25 cellular contexts compared by ENCODE assay signal in genomic region chr6:114064862-114065261, GRCh38.
DNase-seq lines count a peak whose midpoint lies in the region; ATAC-seq and TF ChIP-seq lines count a peak whose summit lies in the region.
"Had no signal": no experiment of that assay in that cellular context is flagged by ENCODE, and none has a peak within 500 bp of the region (broad histone marks: within the 10 kb centered on the region; RNA-seq: fewer than 3 reads in every experiment).

No MANE protein-coding gene starts in this region.

- H3K27me3 Mint-ChIP-seq in WTC11 (ENCODE audit: low read depth) = no peaks in the 10 kb centered on the region
- H3K27me3 Mint-ChIP-seq: dendritic cell treated with granulocyte-macrophage colony-stimulating factor and Interleukin-4, amounts not matched to agents 40 ng/mL and 50 ng/mL, for 4 days had no signal

- no peaks in the 10 kb centered on the region for H3K9me2 ChIP-seq in MM.1S (replicated peaks; ENCODE audit: insufficient read depth, low read length)

- H3K4me2 ChIP-seq in MM.1S (ENCODE audit: low read depth, low read length) = no peak overlapping the region
- H3K4me2 ChIP-seq: smooth muscle cell had no signal

- H3K4me1 Mint-ChIP-seq in WTC11 = peaks cover 11% of the 10 kb centered on the region
- H3K4me1 Mint-ChIP-seq: activated CD4-positive, alpha-beta T cell treated with anti-CD3 and anti-CD28 coated beads for 36 hours; natural killer cell had no signal

- CTCF ChIA-PET in WTC11 (lab: Charles Lee) = interaction anchor here (0.9 kb wide), 1 partner anchor 44 kb away, joined by 3 read pairs; no protein-coding TSS in a partner anchor

- DNase-seq in MM.1S (no peak), WTC11 (ENCODE audit: low spot score) (no peak), NCI-H187 treated with DMSO at 0.1 percent for 48 hours (lab: John Stamatoyannopoulos, UW) (no peak), caudate nucleus (lab: John Stamatoyannopoulos, UW) (no peak), substantia nigra (lab: John Stamatoyannopoulos, UW) (no peak), RKO (ENCODE audit: low spot score) (no peak)
- DNase-seq: ACHN; activated CD4-positive, alpha-beta T cell treated with anti-CD3 and anti-CD28 coated beads for 36 hours; activated naive CD4-positive, alpha-beta T cell treated with Interleukin-2 at 50 U/mL for 16 hours; activated T-cell treated with anti-CD3 and anti-CD28 coated beads, Interleukin-2, amount 50 U/mL, for 24 hours; DMS53; GF-D8; GOT3; islet precursor cell; midbrain; natural killer cell; NCI-H2081 treated with DMSO at 0.1 percent for 48 hours; NCI-H446 treated with DMSO at 0.1 percent for 48 hours; retina; SJCRH30; stimulated activated CD4-positive, alpha-beta T cell treated with anti-CD3 and anti-CD28 coated beads, Interleukin-2, amount 100 ng/mL, for 24 hours had no signal

- H3K27me3 ChIP-seq in MM.1S (replicated peaks; ENCODE audit: insufficient read depth, low read length) = no peaks in the 10 kb centered on the region
- H3K27me3 ChIP-seq: SJCRH30 had no signal

- TF ChIP-seq CTCF in MM.1S (IDR thresholded peaks at IDR 0.05; ENCODE audit: low read length) (no peak), WTC11 (IDR thresholded peaks at IDR 0.05) (no peak)

- ATAC-seq in GM18519 (IDR thresholded peaks at IDR 0.05; ENCODE audit: low FRiP score, unreplicated experiment) (peak; percentile 35), HG02623 (IDR thresholded peaks at IDR 0.05; ENCODE audit: unreplicated experiment) (peak; percentile 55), WTC11 (peak; percentile 30)
- ATAC-seq: activated CD4-positive, alpha-beta T cell treated with anti-CD3 and anti-CD28 coated beads for 36 hours; natural killer cell had no signal

- 0 out of 2 replicates have a peak, but pooled peaks cover 13% of the 10 kb centered on the region for H3K4me1 ChIP-seq in MM.1S (ENCODE audit: low read length)
- H3K4me1 ChIP-seq: SJCRH30 had no signal

- no peak overlapping the region for H3K4me3 Mint-ChIP-seq in WTC11
- H3K4me3 Mint-ChIP-seq: activated CD4-positive, alpha-beta T cell treated with anti-CD3 and anti-CD28 coated beads for 36 hours; activated T-cell treated with anti-CD3 and anti-CD28 coated beads, Interleukin-2, amount 50 U/mL, for 24 hours; dendritic cell treated with granulocyte-macrophage colony-stimulating factor and Interleukin-4, amounts not matched to agents 40 ng/mL and 50 ng/mL, for 4 days; natural killer cell had no signal

- H3K9me3 ChIP-seq in MM.1S (replicated peaks; ENCODE audit: insufficient read depth, low read length) = no peaks in the 10 kb centered on the region
- H3K9me3 ChIP-seq: SJCRH30 had no signal

- H3K27ac ChIP-seq in MM.1S (ENCODE audit: low read length) (peak overlapping the region; percentile 0; the same call in 1 of the 2 replicates), caudate nucleus (ENCODE audit: low read depth, low read length) (no peak overlapping the region), substantia nigra (ENCODE audit: low read depth, low read length, poor library complexity, severe bottlenecking) (no peak overlapping the region)
- H3K27ac ChIP-seq: SJCRH30 had no signal

- no peaks in the 10 kb centered on the region for H3K36me3 Mint-ChIP-seq in WTC11
- H3K36me3 Mint-ChIP-seq: natural killer cell had no signal

- H4K20me1 ChIP-seq in MM.1S (ENCODE audit: insufficient read depth, low read length) = no peaks in the 10 kb centered on the region

- POLR2A ChIA-PET in WTC11 (lab: Charles Lee) = no interaction called here

- H3F3A ChIP-seq in MM.1S (ENCODE audit: insufficient read depth, low read length) = no peaks in the 10 kb centered on the region

- H3K9ac ChIP-seq in MM.1S (ENCODE audit: low read length) = no peak overlapping the region

- H3K36me3 ChIP-seq in MM.1S (replicated peaks; ENCODE audit: insufficient read depth, low read length) = no peaks in the 10 kb centered on the region
- H3K36me3 ChIP-seq: SJCRH30 had no signal

- H3K4me3 ChIP-seq in MM.1S (ENCODE audit: low read length) = no peak overlapping the region
- H3K4me3 ChIP-seq: SJCRH30, smooth muscle cell had no signal

- no peak overlapping the region for H3K27ac Mint-ChIP-seq in WTC11
- H3K27ac Mint-ChIP-seq: activated CD4-positive, alpha-beta T cell treated with anti-CD3 and anti-CD28 coated beads for 36 hours; activated T-cell treated with anti-CD3 and anti-CD28 coated beads, Interleukin-2, amount 50 U/mL, for 24 hours; dendritic cell treated with granulocyte-macrophage colony-stimulating factor and Interleukin-4, amounts not matched to agents 40 ng/mL and 50 ng/mL, for 4 days; natural killer cell had no signal

- no peaks in the 10 kb centered on the region for H3K9me3 Mint-ChIP-seq in WTC11
- H3K9me3 Mint-ChIP-seq: activated T-cell treated with anti-CD3 and anti-CD28 coated beads, Interleukin-2, amount 50 U/mL, for 24 hours; dendritic cell treated with granulocyte-macrophage colony-stimulating factor and Interleukin-4, amounts not matched to agents 40 ng/mL and 50 ng/mL, for 4 days had no signal

- no peak overlapping the region for H2AFZ ChIP-seq in MM.1S (ENCODE audit: low read length)

- H3K79me2 ChIP-seq in MM.1S (ENCODE audit: low read length) = no peaks in the 10 kb centered on the region

TF ChIP-seq in WTC11, 78 proteins besides CTCF, POLR2A, EP300 and RAD21:
- TF ChIP-seq JAZF1 (CRISPR knock-in tag; IDR thresholded peaks at IDR 0.05) = no peak
- TF ChIP-seq ZNF532 (CRISPR knock-in tag; IDR thresholded peaks at IDR 0.05; ENCODE audit: borderline replicate concordance) = no peak
- no peak for TF ChIP-seq ZBTB21 (CRISPR knock-in tag; IDR thresholded peaks at IDR 0.05; ENCODE audit: borderline replicate concordance)
- no peak for TF ChIP-seq FOXP1 (CRISPR knock-in tag; IDR thresholded peaks at IDR 0.05; ENCODE audit: borderline replicate concordance)
- no peak for TF ChIP-seq ZSCAN18 (CRISPR knock-in tag; IDR thresholded peaks at IDR 0.05)
- no peak for TF ChIP-seq MAX (CRISPR knock-in tag; IDR thresholded peaks at IDR 0.05)
- TF ChIP-seq ZNF396 (CRISPR knock-in tag; IDR thresholded peaks at IDR 0.05; ENCODE audit: borderline replicate concordance) = no peak
- no peak for TF ChIP-seq ZNF232 (CRISPR knock-in tag; IDR thresholded peaks at IDR 0.05)
- no peak for TF ChIP-seq ELF4 (CRISPR knock-in tag; IDR thresholded peaks at IDR 0.05; ENCODE audit: low read depth)
- TF ChIP-seq TCF7 (CRISPR knock-in tag; IDR thresholded peaks at IDR 0.05; ENCODE audit: low read depth) = no peak
- TF ChIP-seq GRHL2 (CRISPR knock-in tag; IDR thresholded peaks at IDR 0.05; ENCODE audit: insufficient replicate concordance, severe bottlenecking) = no peak
- TF ChIP-seq NR3C1 (CRISPR knock-in tag; conservative IDR thresholded peaks at IDR 0.05; ENCODE audit: low read depth) = no peak
